ENCODE assay signal across 9 cellular contexts in genomic region chr21:37462087-37462861, GRCh38.
DNase-seq lines count a peak whose midpoint lies in the region; ATAC-seq and TF ChIP-seq lines count a peak whose summit lies in the region.
"Had no signal": no experiment of that assay in that cellular context is flagged by ENCODE, and none has a peak within 500 bp of the region (broad histone marks: within the 10 kb centered on the region; RNA-seq: fewer than 3 reads in every experiment).

No MANE protein-coding gene starts in this region.

- H3F3A ChIP-seq in SK-N-SH (replicated peaks; ENCODE audit: insufficient read depth) = peaks cover 13% of the 10 kb centered on the region

- no peak overlapping the region for H2AFZ ChIP-seq in SK-N-SH (ENCODE audit: low read depth)

- H3K27me3 Mint-ChIP-seq in natural killer cell treated with Interleukin-12 subunit alpha and Interleukin-12 subunit beta and Interleukin-15 and Interleukin-18, amount 100 ng/mL, for 72 hours = no peaks in the 10 kb centered on the region

- CTCF ChIA-PET in SK-N-SH (lab: Yijun Ruan, JAX) = interaction anchor here (0.6 to 2.4 kb wide), 12 partner anchors 9 to 306 kb away, joined by 3 to 26 read pairs (median 4); no protein-coding TSS in a partner anchor

- no peak for TF ChIP-seq EP300 in SK-N-SH (IDR thresholded peaks at IDR 0.05; ENCODE audit: borderline replicate concordance in 1 of 2, low read depth in 1 of 2, low read length in 1 of 2)

- H3K4me3 Mint-ChIP-seq in natural killer cell treated with Interleukin-12 subunit alpha and Interleukin-12 subunit beta and Interleukin-15 and Interleukin-18, amount 100 ng/mL, for 72 hours = peak overlapping the region; percentile 53

- H3K4me2 ChIP-seq in SK-N-SH = peak overlapping the region; percentile 28; the same call in 1 of the 2 replicates

- H3K4me1 ChIP-seq in SK-N-SH (ENCODE audit: control insufficient read depth in 1 of 2, insufficient read depth in 2 of 2, low read depth in 1 of 2, low read length in 1 of 2) (peaks cover 20 to 26% of the 10 kb centered on the region in 2 experiments), HUES6 (ENCODE audit: control insufficient read depth, insufficient read depth, low read length) (peaks cover 48% of the 10 kb centered on the region), adipocyte (ENCODE audit: control insufficient read depth, insufficient read depth, low read length) (peaks cover 54% of the 10 kb centered on the region)

- H3K4me1 Mint-ChIP-seq in natural killer cell treated with Interleukin-12 subunit alpha and Interleukin-12 subunit beta and Interleukin-15 and Interleukin-18, amount 100 ng/mL, for 72 hours (ENCODE audit: low read depth in 2 of 2) = peaks cover 58 to 62% of the 10 kb centered on the region in 2 donors

- H3K27ac Mint-ChIP-seq in natural killer cell treated with Interleukin-12 subunit alpha and Interleukin-12 subunit beta and Interleukin-15 and Interleukin-18, amount 100 ng/mL, for 72 hours = peak overlapping the region; percentile 80 to 91

- H3K36me3 ChIP-seq in SK-N-SH (replicated peaks in 1 of 2; ENCODE audit: control insufficient read depth in 1 of 2, insufficient read depth in 2 of 2, low read length in 1 of 2) (peaks cover 0 to 3% of the 10 kb centered on the region in 2 experiments), HUES6 (ENCODE audit: control insufficient read depth, insufficient read depth, low read length) (peaks cover 4% of the 10 kb centered on the region; the same call in 1 of the 2 replicates), adipocyte (ENCODE audit: control insufficient read depth, insufficient read depth, low read length, severe bottlenecking) (no peaks in the 10 kb centered on the region)

- in situ Hi-C loops in KBM-7 (cut with MboI; ENCODE audit: low pct_unique_long_range_greater_than_20kb, low sequenced_read_pairs) = no loop called here

- DNase-seq in SK-N-SH (no peak), adipocyte (ENCODE audit: low read depth) (no peak), KBM-7 (no peak)
- no peak for DNase-seq in natural killer cell treated with Interleukin-12 subunit alpha and Interleukin-12 subunit beta and Interleukin-15 and Interleukin-18, amount 100 ng/mL, for 72 hours (ENCODE audit: low spot score)

- H3K9me3 ChIP-seq in SK-N-SH = no peaks in the 10 kb centered on the region
- H3K9me3 ChIP-seq in HUES6 (ENCODE audit: control insufficient read depth, insufficient read depth, low read depth, low read length) = no peaks in the 10 kb centered on the region
- no peaks in the 10 kb centered on the region for H3K9me3 ChIP-seq in adipocyte (ENCODE audit: control insufficient read depth, low read length)

- no peaks in the 10 kb centered on the region for H3K9me2 ChIP-seq in SK-N-SH

- H3K9me3 Mint-ChIP-seq in natural killer cell treated with Interleukin-12 subunit alpha and Interleukin-12 subunit beta and Interleukin-15 and Interleukin-18, amount 100 ng/mL, for 72 hours = no peaks in the 10 kb centered on the region

- ATAC-seq in SK-N-SH treated with all-trans-retinoic acid at 6 μM for 48 hours = no peak
- no peak for ATAC-seq in natural killer cell treated with Interleukin-12 subunit alpha and Interleukin-12 subunit beta and Interleukin-15 and Interleukin-18, amount 100 ng/mL, for 72 hours
- ATAC-seq in HG02610 (IDR thresholded peaks at IDR 0.05; ENCODE audit: unreplicated experiment) = no peak
- ATAC-seq in HG03097 (IDR thresholded peaks at IDR 0.05; ENCODE audit: low FRiP score, unreplicated experiment) = no peak

- POLR2A ChIA-PET in SK-N-SH (lab: Yijun Ruan, JAX) = interaction anchor here (0.6 to 1.3 kb wide), 2 partner anchors 101 to 172 kb away, joined by 3 read pairs; no protein-coding TSS in a partner anchor

- 89% methylated on average over 5 of the region's 5 CpGs for WGBS in SK-N-SH (ENCODE audit: low lambda C conversion rate)

- H3K36me3 Mint-ChIP-seq in natural killer cell treated with Interleukin-12 subunit alpha and Interleukin-12 subunit beta and Interleukin-15 and Interleukin-18, amount 100 ng/mL, for 72 hours = no peaks in the 10 kb centered on the region

- H3K27me3 ChIP-seq in SK-N-SH (ENCODE audit: insufficient read depth) = no peaks in the 10 kb centered on the region
- H3K27me3 ChIP-seq in HUES6 (ENCODE audit: control insufficient read depth, insufficient read depth, low read length) = no peaks in the 10 kb centered on the region
- H3K27me3 ChIP-seq in adipocyte (replicated peaks; ENCODE audit: control insufficient read depth, insufficient read depth, low read length) = no peaks in the 10 kb centered on the region

- H3K79me2 ChIP-seq in SK-N-SH (ENCODE audit: insufficient read depth) = peaks cover 100% of the 10 kb centered on the region

- no peak overlapping the region; a peak in 1 of 4 replicates for H3K4me3 ChIP-seq in SK-N-SH (ENCODE audit: low read depth in 2 of 2, low read length in 1 of 2)
- 0 out of 2 replicates have a peak overlapping the region, but pooled peaks have one; percentile 1 for H3K4me3 ChIP-seq in HUES6 (ENCODE audit: low read depth, low read length)
- H3K4me3 ChIP-seq in adipocyte (ENCODE audit: low read length) = no peak overlapping the region

- TF ChIP-seq CTCF in SK-N-SH (IDR thresholded peaks at IDR 0.05) = no peak

- H3K27ac ChIP-seq in SK-N-SH (ENCODE audit: low read depth in 2 of 2, low read length in 1 of 2) (peak overlapping the region in 1 of 2 experiments; percentile 31; a peak in 1 of 4 replicates), HUES6 (ENCODE audit: low read depth, low read length) (peak overlapping the region; percentile 4; the same call in 1 of the 2 replicates)
- H3K27ac ChIP-seq: coronary artery had no signal

- no peak overlapping the region for H3K9ac ChIP-seq in SK-N-SH
- H3K9ac ChIP-seq in HUES6 (ENCODE audit: low read length) = no peak overlapping the region
- H3K9ac ChIP-seq in adipocyte (ENCODE audit: low read length) = peak overlapping the region; percentile 1

- TF ChIP-seq RAD21 in SK-N-SH (IDR thresholded peaks at IDR 0.05; ENCODE audit: low read length) = no peak

- peaks cover 93% of the 10 kb centered on the region for H4K20me1 ChIP-seq in SK-N-SH (ENCODE audit: insufficient read depth)

TF ChIP-seq in SK-N-SH, 30 proteins besides CTCF, POLR2A, EP300 and RAD21:
- TF ChIP-seq EZH2phosphoT487 (IDR thresholded peaks at IDR 0.05; ENCODE audit: borderline replicate concordance, low read depth) (no peak), RXRA (IDR thresholded peaks at IDR 0.05; ENCODE audit: borderline replicate concordance, low read depth) (no peak)
- TF ChIP-seq, protein P1, sequence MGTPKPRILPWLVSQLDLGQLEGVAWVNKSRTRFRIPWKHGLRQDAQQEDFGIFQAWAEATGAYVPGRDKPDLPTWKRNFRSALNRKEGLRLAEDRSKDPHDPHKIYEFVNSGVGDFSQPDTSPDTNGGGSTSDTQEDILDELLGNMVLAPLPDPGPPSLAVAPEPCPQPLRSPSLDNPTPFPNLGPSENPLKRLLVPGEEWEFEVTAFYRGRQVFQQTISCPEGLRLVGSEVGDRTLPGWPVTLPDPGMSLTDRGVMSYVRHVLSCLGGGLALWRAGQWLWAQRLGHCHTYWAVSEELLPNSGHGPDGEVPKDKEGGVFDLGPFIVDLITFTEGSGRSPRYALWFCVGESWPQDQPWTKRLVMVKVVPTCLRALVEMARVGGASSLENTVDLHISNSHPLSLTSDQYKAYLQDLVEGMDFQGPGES (IDR thresholded peaks at IDR 0.05; ENCODE audit: low read depth, low read length) = no peak

TF ChIP-seq in SK-N-SH treated with all-trans-retinoic acid at 6 μM for 48 hours, 23 proteins besides CTCF, POLR2A, EP300 and RAD21:
- no peak for TF ChIP-seq ZFP30 (CRISPR knock-in tag; IDR thresholded peaks at IDR 0.05)
- TF ChIP-seq, protein P2, sequence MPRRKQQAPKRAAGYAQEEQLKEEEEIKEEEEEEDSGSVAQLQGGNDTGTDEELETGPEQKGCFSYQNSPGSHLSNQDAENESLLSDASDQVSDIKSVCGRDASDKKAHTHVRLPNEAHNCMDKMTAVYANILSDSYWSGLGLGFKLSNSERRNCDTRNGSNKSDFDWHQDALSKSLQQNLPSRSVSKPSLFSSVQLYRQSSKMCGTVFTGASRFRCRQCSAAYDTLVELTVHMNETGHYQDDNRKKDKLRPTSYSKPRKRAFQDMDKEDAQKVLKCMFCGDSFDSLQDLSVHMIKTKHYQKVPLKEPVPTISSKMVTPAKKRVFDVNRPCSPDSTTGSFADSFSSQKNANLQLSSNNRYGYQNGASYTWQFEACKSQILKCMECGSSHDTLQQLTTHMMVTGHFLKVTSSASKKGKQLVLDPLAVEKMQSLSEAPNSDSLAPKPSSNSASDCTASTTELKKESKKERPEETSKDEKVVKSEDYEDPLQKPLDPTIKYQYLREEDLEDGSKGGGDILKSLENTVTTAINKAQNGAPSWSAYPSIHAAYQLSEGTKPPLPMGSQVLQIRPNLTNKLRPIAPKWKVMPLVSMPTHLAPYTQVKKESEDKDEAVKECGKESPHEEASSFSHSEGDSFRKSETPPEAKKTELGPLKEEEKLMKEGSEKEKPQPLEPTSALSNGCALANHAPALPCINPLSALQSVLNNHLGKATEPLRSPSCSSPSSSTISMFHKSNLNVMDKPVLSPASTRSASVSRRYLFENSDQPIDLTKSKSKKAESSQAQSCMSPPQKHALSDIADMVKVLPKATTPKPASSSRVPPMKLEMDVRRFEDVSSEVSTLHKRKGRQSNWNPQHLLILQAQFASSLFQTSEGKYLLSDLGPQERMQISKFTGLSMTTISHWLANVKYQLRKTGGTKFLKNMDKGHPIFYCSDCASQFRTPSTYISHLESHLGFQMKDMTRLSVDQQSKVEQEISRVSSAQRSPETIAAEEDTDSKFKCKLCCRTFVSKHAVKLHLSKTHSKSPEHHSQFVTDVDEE (CRISPR knock-in tag; IDR thresholded peaks at IDR 0.05) = no peak
- no peak for TF ChIP-seq GLIS3 (CRISPR knock-in tag; IDR thresholded peaks at IDR 0.05)
- no peak for TF ChIP-seq PPARA (CRISPR knock-in tag; IDR thresholded peaks at IDR 0.05; ENCODE audit: borderline replicate concordance)
- no peak for TF ChIP-seq OSR1 (CRISPR knock-in tag; IDR thresholded peaks at IDR 0.05)
- no peak for TF ChIP-seq ZFP3 (CRISPR knock-in tag; IDR thresholded peaks at IDR 0.05)
- TF ChIP-seq ESRRG (CRISPR knock-in tag; IDR thresholded peaks at IDR 0.05) = no peak
- TF ChIP-seq ZNF8 (CRISPR knock-in tag; IDR thresholded peaks at IDR 0.05) = no peak
